In the genomic region with DNA sequence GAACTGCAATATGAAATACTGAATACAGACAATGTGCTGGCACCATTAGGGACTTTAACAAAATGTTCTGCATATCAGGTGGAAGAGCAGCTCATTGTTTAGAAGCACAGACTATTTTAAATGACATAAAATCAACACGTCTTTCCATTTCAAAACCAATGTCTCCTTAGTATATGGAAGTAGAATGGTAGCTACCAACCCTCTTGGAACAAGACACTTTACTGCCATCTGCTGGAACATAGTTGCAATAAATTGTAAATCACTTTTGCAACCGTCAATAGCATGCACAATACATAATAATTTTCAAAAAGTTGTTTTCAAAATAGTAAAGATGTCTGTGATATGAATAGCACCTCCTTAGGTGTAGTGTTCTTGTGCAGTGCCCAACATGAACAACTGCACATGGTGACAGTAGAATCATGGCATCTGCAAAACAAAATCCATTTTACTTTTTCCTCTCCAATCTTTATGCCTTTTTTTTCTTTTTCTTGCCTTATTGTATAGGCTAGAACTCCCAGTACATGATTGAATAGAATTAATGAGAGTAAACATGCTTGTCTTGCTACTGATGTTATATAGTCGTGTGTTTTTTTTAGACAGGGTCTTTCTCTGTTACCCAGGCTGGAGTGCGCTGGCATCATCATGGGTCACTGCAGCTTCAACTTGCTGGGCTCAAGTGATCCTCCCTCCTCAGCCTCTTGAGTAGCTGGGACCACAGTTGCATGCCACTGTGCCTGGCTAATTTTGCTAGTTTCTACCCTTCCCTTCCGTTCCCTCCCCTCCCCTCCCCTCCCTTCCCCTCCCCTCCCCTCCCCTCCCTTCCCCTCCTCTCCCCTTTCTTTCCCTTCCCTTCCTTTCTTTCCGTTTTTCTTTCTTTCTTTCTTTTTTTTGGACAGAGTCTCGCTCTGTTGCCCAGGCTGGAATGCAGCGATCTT, we compare ENCODE assay signal across 9 cellular contexts. TPM values are rescaled to one million over a fixed set of nuclear protein-coding genes. Genes with fewer than 3 reads are reported as not detected.
DNase-seq lines count a peak whose midpoint lies in the region; ATAC-seq, FAIRE-seq and TF ChIP-seq lines count a peak whose summit lies in the region.
"Had no signal": no experiment of that assay in that cellular context is flagged by ENCODE, and none has a peak within 500 bp of the region (broad histone marks: within the 10 kb centered on the region; RNA-seq: fewer than 3 reads in every experiment).

No MANE protein-coding gene starts in this region.

- no peak overlapping the region for H3K14ac ChIP-seq in mesenchymal stem cell (ENCODE audit: low read length in 2 of 2)

- WGBS in mesenchymal stem cell = 40% methylated on average over 6 of the region's 8 CpGs
- 40 to 41% methylated on average over 8 of the region's 8 CpGs for WGBS in sigmoid colon, 2 donors

- no peak overlapping the region for H2BK5ac ChIP-seq in mesenchymal stem cell (ENCODE audit: low read depth, low read length, poor library complexity, severe bottlenecking)

- no peaks in the 10 kb centered on the region for H3K79me1 ChIP-seq in mesenchymal stem cell (replicated peaks; ENCODE audit: low read length, poor library complexity, severe bottlenecking)

- no peaks in the 10 kb centered on the region for H3K4me1 Mint-ChIP-seq in chondrocyte (ENCODE audit: low read depth)

- peak; percentile 62 for FAIRE-seq in HTR-8/SVneo (lab: Jason Lieb, UNC)

- H3K4me3 ChIP-seq in OCI-LY7 (ENCODE audit: low read depth, low read length, poor library complexity, severe bottlenecking) (no peak overlapping the region), mesenchymal stem cell (ENCODE audit: insufficient read depth in 1 of 2, low read depth in 1 of 2, low read length in 2 of 2) (no peak overlapping the region), sigmoid colon (no peak overlapping the region)

- H3K9me3 ChIP-seq in OCI-LY7 (ENCODE audit: low read length) (no peaks in the 10 kb centered on the region), mesenchymal stem cell (ENCODE audit: control insufficient read depth, low read length) (no peaks in the 10 kb centered on the region), sigmoid colon (no peaks in the 10 kb centered on the region)

- H3K4me2 ChIP-seq in OCI-LY7 (ENCODE audit: low read length) = no peak overlapping the region
- no peak overlapping the region for H3K4me2 ChIP-seq in mesenchymal stem cell (ENCODE audit: low read length, poor library complexity, severe bottlenecking)

- no peaks in the 10 kb centered on the region for H3K9me3 Mint-ChIP-seq in chondrocyte (ENCODE audit: low read depth)

- no peak overlapping the region for H2BK15ac ChIP-seq in mesenchymal stem cell (ENCODE audit: low read depth, poor library complexity, severe bottlenecking)

- no peak overlapping the region for H2AFZ ChIP-seq in OCI-LY7 (ENCODE audit: low read length)
- no peak overlapping the region for H2AFZ ChIP-seq in mesenchymal stem cell (ENCODE audit: low read depth, low read length)

- H3K4ac ChIP-seq in mesenchymal stem cell (ENCODE audit: low read depth in 1 of 2, low read length in 2 of 2) = no peak overlapping the region

- intact Hi-C loops in OCI-LY7 (cut with micrococcal nuclease; ENCODE audit: unreplicated experiment) (loop anchor here (2.0 kb wide), 1 partner anchor 65 kb away; no protein-coding TSS in a partner anchor), sigmoid colon (cut with DNase I) (no loop called here)

- no peak for TF ChIP-seq POLR2A in sigmoid colon (IDR thresholded peaks at IDR 0.05)

- no peak overlapping the region for H2AK5ac ChIP-seq in mesenchymal stem cell (ENCODE audit: low read length, severe bottlenecking)

- H4K8ac ChIP-seq in mesenchymal stem cell (ENCODE audit: low read length) = no peak overlapping the region

- no TSS peak for BruUV-seq in OCI-LY7 (replicated peaks; lab: Mats Ljungman, UMichigan)

- H3K27me3 Mint-ChIP-seq in chondrocyte (ENCODE audit: low read depth) = peaks cover 12% of the 10 kb centered on the region

- H3K4me1 ChIP-seq in OCI-LY7 (ENCODE audit: insufficient read depth, low read length, poor library complexity, severe bottlenecking) (peaks cover 4% of the 10 kb centered on the region), mesenchymal stem cell (ENCODE audit: control insufficient read depth, insufficient read depth, low read depth, low read length) (no peaks in the 10 kb centered on the region), sigmoid colon (no peaks in the 10 kb centered on the region)

- H2BK120ac ChIP-seq in mesenchymal stem cell (ENCODE audit: low read depth, low read length) = no peak overlapping the region

- no peak overlapping the region for H3K27ac ChIP-seq in OCI-LY7 (ENCODE audit: low read depth, low read length, poor library complexity, severe bottlenecking)
- no peak overlapping the region for H3K27ac ChIP-seq in mesenchymal stem cell (ENCODE audit: low read length, poor library complexity, severe bottlenecking)
- H3K27ac ChIP-seq in sigmoid colon = no peak overlapping the region

- ATAC-seq in GM21723 (IDR thresholded peaks at IDR 0.05; ENCODE audit: unreplicated experiment) (no peak), GM18858 (IDR thresholded peaks at IDR 0.05; ENCODE audit: unreplicated experiment) (no peak)

- POLR2A ChIA-PET in OCI-LY7 (lab: Charles Lee) = no interaction called here

- no peaks in the 10 kb centered on the region for H3K9me2 ChIP-seq in OCI-LY7 (ENCODE audit: insufficient read depth, low read length)

- H3K27me3 ChIP-seq in mesenchymal stem cell (ENCODE audit: control insufficient read depth in 1 of 2, insufficient read depth in 1 of 2, low read length in 2 of 2) (peaks cover 15 to 21% of the 10 kb centered on the region in 2 experiments), sigmoid colon (peaks cover 0 to 9% (median 0%) of the 10 kb centered on the region in 3 donors)

- TF ChIP-seq EP300 in sigmoid colon (IDR thresholded peaks at IDR 0.05) = no peak

- peak; percentile 94 for TF ChIP-seq CTCF in OCI-LY7 (conservative IDR thresholded peaks at IDR 0.05; ENCODE audit: low read length)
- peak; percentile 84 for TF ChIP-seq CTCF in chondrocyte (IDR thresholded peaks at IDR 0.05)
- TF ChIP-seq CTCF in sigmoid colon (IDR thresholded peaks at IDR 0.05) = peak in 2 of 4 experiments; percentile 19 to 39

- no peaks in the 10 kb centered on the region for H3K79me2 ChIP-seq in OCI-LY7 (ENCODE audit: insufficient read depth, low read depth, low read length)

- no peak overlapping the region for H4K91ac ChIP-seq in mesenchymal stem cell (ENCODE audit: low read length)

- H3K9ac ChIP-seq in mesenchymal stem cell (ENCODE audit: low read length) = no peak overlapping the region

- H3K23ac ChIP-seq in mesenchymal stem cell (ENCODE audit: low read length in 2 of 2) = no peak overlapping the region

- H3K36me3 Mint-ChIP-seq in chondrocyte (ENCODE audit: low read depth) = no peaks in the 10 kb centered on the region

- no peak overlapping the region for H3K18ac ChIP-seq in mesenchymal stem cell (ENCODE audit: low read depth in 1 of 2, low read length in 2 of 2)

- H3K27ac Mint-ChIP-seq in chondrocyte (ENCODE audit: unreplicated experiment) = no peak overlapping the region
- H3K27ac Mint-ChIP-seq: T-helper 1 cell treated with Interleukin-12 subunit alpha and Interleukin-12 subunit beta and Interleukin-4 antibody, amounts not matched to agents 30 μg/mL and 1 μg/mL, for 36 hours had no signal

- CTCF ChIA-PET in OCI-LY7 (lab: Charles Lee; ENCODE audit: unreplicated experiment) = no interaction called here

- no peaks in the 10 kb centered on the region for H4K20me1 ChIP-seq in OCI-LY7 (ENCODE audit: insufficient read depth, low read length)

- DNase-seq in DMS79 (lab: John Stamatoyannopoulos, UW) (peak; percentile 7), HTR-8/SVneo (ENCODE audit: insufficient read length, low spot score) (peak; percentile 55), OCI-LY7 (ENCODE audit: low spot score) (peak; percentile 81), chondrocyte (ENCODE audit: low spot score) (no peak), mesenchymal stem cell (peak; percentile 66), sigmoid colon (no peak)

- H3K36me3 ChIP-seq in OCI-LY7 (ENCODE audit: insufficient read depth, low read length) (no peaks in the 10 kb centered on the region), mesenchymal stem cell (ENCODE audit: control insufficient read depth in 1 of 2, insufficient read depth in 2 of 2, low read depth in 1 of 2, low read length in 2 of 2) (no peaks in the 10 kb centered on the region), sigmoid colon (no peaks in the 10 kb centered on the region)

- H3K4me3 Mint-ChIP-seq in chondrocyte (ENCODE audit: unreplicated experiment) = no peak overlapping the region
- H3K4me3 Mint-ChIP-seq: T-helper 1 cell treated with Interleukin-12 subunit alpha and Interleukin-12 subunit beta and Interleukin-4 antibody, amounts not matched to agents 30 μg/mL and 1 μg/mL, for 36 hours had no signal

- H2BK12ac ChIP-seq in mesenchymal stem cell (ENCODE audit: low read length in 2 of 2) = no peak overlapping the region

RNA-seq across cellular contexts. Expression of gene LYPD5, which starts 7.8 kb away (rescaled TPM):
- total RNA-seq in OCI-LY7 (2014; rRNA removed; shearing (Covaris generic)) = not detected in 2 replicates
- not detected in 2 replicates for total RNA-seq in OCI-LY7 (2022)
- not detected in 3 replicates for total RNA-seq in chondrocyte
- 0.12 TPM for polyA plus RNA-seq in mesenchymal stem cell (2013, experiment 1 of 2)
- polyA plus RNA-seq in mesenchymal stem cell (2013, experiment 2 of 2) = 0.07 TPM
- 1 to 10 TPM in 3 of 4 donors, under 1 TPM in 1; 0.83 to 6.8 (median 1.5) TPM for total RNA-seq in sigmoid colon
- polyA plus RNA-seq in sigmoid colon = 10 to 100 TPM in 1 of 3 donors, 1 to 10 TPM in 1, under 1 TPM in 1; 0.60 to 10.6 (median 2.1) TPM

RNA-seq across cellular contexts. Expression of gene ZNF283, which starts 17.1 kb away (rescaled TPM):
- 4.3 and 4.8 TPM in 2 replicates for total RNA-seq in OCI-LY7 (2014; rRNA removed; shearing (Covaris generic))
- total RNA-seq in OCI-LY7 (2022) (1.9 and 2.8 TPM in 2 replicates), chondrocyte (7.6 to 12.8 TPM (median 8.4 TPM) in 3 replicates), sigmoid colon (10 to 100 TPM; 10.7 to 14.9 (median 12.4) TPM)
- 3.2 TPM for polyA plus RNA-seq in mesenchymal stem cell (2013, experiment 1 of 2)
- polyA plus RNA-seq in mesenchymal stem cell (2013, experiment 2 of 2) = 2.8 TPM
- polyA plus RNA-seq in sigmoid colon = 1 to 10 TPM; 1.2 to 3.2 (median 2.1) TPM

RNA-seq across cellular contexts. Expression of gene KCNN4, which starts 29.3 kb away (rescaled TPM):
- total RNA-seq in OCI-LY7 (2014; rRNA removed; shearing (Covaris generic)) = 31.3 and 39.7 TPM in 2 replicates
- total RNA-seq in OCI-LY7 (2022) = 39.3 and 40.0 TPM in 2 replicates
- 2.3 to 3.3 TPM (median 2.9 TPM) in 3 replicates for total RNA-seq in chondrocyte
- polyA plus RNA-seq in mesenchymal stem cell (2013, experiment 1 of 2) = 0.04 TPM
- polyA plus RNA-seq in mesenchymal stem cell (2013, experiment 2 of 2) = 0.08 TPM
- total RNA-seq in sigmoid colon = 1 to 10 TPM in 3 of 4 donors, under 1 TPM in 1; 0.71 to 3.3 (median 1.9) TPM
- polyA plus RNA-seq in sigmoid colon = 10 to 100 TPM in 1 of 3 donors, 1 to 10 TPM in 2; 3.7 to 48.7 (median 6.0) TPM

RNA-seq across cellular contexts. Expression of gene SMG9, which starts 55.3 kb away (rescaled TPM):
- 49.1 and 65.6 TPM in 2 replicates for total RNA-seq in OCI-LY7 (2014; rRNA removed; shearing (Covaris generic))
- 75.5 and 83.1 TPM in 2 replicates for total RNA-seq in OCI-LY7 (2022)
- total RNA-seq in chondrocyte = 46.9 to 55.4 TPM (median 47.2 TPM) in 3 replicates
- 20.5 TPM for polyA plus RNA-seq in mesenchymal stem cell (2013, experiment 1 of 2)
- polyA plus RNA-seq in mesenchymal stem cell (2013, experiment 2 of 2) = 19.8 TPM
- 10 to 100 TPM in 3 of 4 donors, 1 to 10 TPM in 1; 5.6 to 25.2 (median 13.8) TPM for total RNA-seq in sigmoid colon
- 10 to 100 TPM in 1 of 3 donors, 1 to 10 TPM in 2; 6.2 to 36.5 (median 8.4) TPM for polyA plus RNA-seq in sigmoid colon

Comparison
In these comparisons a context has a peak if more than half of its experiments do, and no peak if none do; other contexts are left out.
1. DNase-seq: peak in DMS79 (single experiment), HTR-8/SVneo (single experiment), OCI-LY7 (single experiment) and mesenchymal stem cell (single experiment); none in chondrocyte (single experiment) and sigmoid colon (single experiment).